ENCODE assay signal across 1 cellular context in genomic region chr11:2586793-2587131, GRCh38.
TF ChIP-seq lines count a peak whose summit lies in the region.

No MANE protein-coding gene starts in this region.

TF ChIP-seq in GM23338, 12 proteins besides CTCF, POLR2A, EP300 and RAD21 (continued from another document):
- TF ChIP-seq ZNF462 (CRISPR knock-in tag; IDR thresholded peaks at IDR 0.05): no peak
- no peak for TF ChIP-seq ZNF114 (CRISPR knock-in tag; IDR thresholded peaks at IDR 0.05)
- no peak for TF ChIP-seq EZH2 (IDR thresholded peaks at IDR 0.05; ENCODE audit: low read depth, unreplicated experiment)
- no peak for TF ChIP-seq EZH2phosphoT487 (IDR thresholded peaks at IDR 0.05; ENCODE audit: unreplicated experiment)
- TF ChIP-seq ZNF331 (CRISPR knock-in tag; IDR thresholded peaks at IDR 0.05; ENCODE audit: low read depth): no peak
- no peak for TF ChIP-seq ETS1 (IDR thresholded peaks at IDR 0.05)
- TF ChIP-seq POLR2AphosphoS5 (IDR thresholded peaks at IDR 0.05; ENCODE audit: low read depth): no peak
